ENCODE assay signal across 22 cellular contexts in genomic region chr2:239385096-239386000, GRCh38. TPM values are rescaled to one million over a fixed set of nuclear protein-coding genes. Genes with fewer than 3 reads are reported as not detected.
A peak's percentile ranks its signal among the peaks of the same experiment; 100 is the strongest.
DNase-seq lines count a peak whose midpoint lies in the region; ATAC-seq and TF ChIP-seq lines count a peak whose summit lies in the region.
"Had no signal": no experiment of that assay in that cellular context is flagged by ENCODE, and none has a peak within 500 bp of the region (broad histone marks: within the 10 kb centered on the region; RNA-seq: fewer than 3 reads in every experiment).

No MANE protein-coding gene starts in this region.

- TF ChIP-seq POLR2A in GM18505 (IDR thresholded peaks at IDR 0.05; ENCODE audit: borderline replicate concordance, extremely low read depth, insufficient read depth, insufficient read length), result no peak

- H3K79me2 ChIP-seq in DND-41 (ENCODE audit: insufficient read depth, low read length), result peaks cover 100% of the 10 kb centered on the region

- no peak overlapping the region for H3K4me2 ChIP-seq in DND-41 (ENCODE audit: insufficient read depth, low read length)
- H3K4me2 ChIP-seq: smooth muscle cell had no signal

- ATAC-seq in DND-41 (ENCODE audit: insufficient read depth, low read depth) (peak; percentile 6; the same call in 1 of the 3 replicates), GM18505 (IDR thresholded peaks at IDR 0.05; ENCODE audit: unreplicated experiment) (no peak), GM21619 (IDR thresholded peaks at IDR 0.05; ENCODE audit: unreplicated experiment) (no peak)
- ATAC-seq: stimulated activated naive CD8-positive, alpha-beta T cell treated with anti-CD3 and anti-CD28 coated beads, Interleukin-15, Interleukin-2, amounts not matched to agents 100 U/mL and 50 U/mL, for 24 hours had no signal

- no peak overlapping the region for H3K4me3 Mint-ChIP-seq in glutamatergic neuron (ENCODE audit: unreplicated experiment)
- H3K4me3 Mint-ChIP-seq: immature natural killer cell had no signal

- no peak overlapping the region for H2AFZ ChIP-seq in DND-41 (ENCODE audit: low read depth, low read length)

- peaks cover 96% of the 10 kb centered on the region for H3K36me3 ChIP-seq in DND-41 (ENCODE audit: insufficient read depth, low read length)
- H3K36me3 ChIP-seq: SJCRH30 had no signal

- 0 out of 2 replicates have a peak overlapping the region, but pooled peaks have one; percentile 9 for H3K9ac ChIP-seq in DND-41 (ENCODE audit: low read depth, low read length)

- H3K9me3 Mint-ChIP-seq in glutamatergic neuron (ENCODE audit: unreplicated experiment), result peaks cover 7% of the 10 kb centered on the region
- H3K9me3 Mint-ChIP-seq: immature natural killer cell had no signal

- H4K20me1 ChIP-seq in DND-41 (ENCODE audit: insufficient read depth, low read length), result peaks cover 96% of the 10 kb centered on the region

- H3K36me3 Mint-ChIP-seq in glutamatergic neuron (ENCODE audit: unreplicated experiment), result peaks cover 19% of the 10 kb centered on the region

- H3K27ac Mint-ChIP-seq in glutamatergic neuron (ENCODE audit: unreplicated experiment), result no peak overlapping the region

- peak overlapping the region; percentile 35; the same call in 1 of the 2 replicates for H3K27ac ChIP-seq in DND-41 (ENCODE audit: low read length)
- H3K27ac ChIP-seq: SJCRH30 had no signal

- H3K27me3 Mint-ChIP-seq in glutamatergic neuron (ENCODE audit: unreplicated experiment), result peaks cover 10% of the 10 kb centered on the region

- peaks cover 33% of the 10 kb centered on the region for H3K4me1 ChIP-seq in DND-41 (ENCODE audit: insufficient read depth, low read length)
- H3K4me1 ChIP-seq: SJCRH30 had no signal

- peak; percentile 12 for DNase-seq in activated CD8-positive, alpha-beta memory T cell treated with anti-CD3 and anti-CD28 coated beads, Interleukin-2, amount 50 U/mL, for 4 hours
- no peak for DNase-seq in activated CD8-positive, alpha-beta memory T cell treated with anti-CD3 and anti-CD28 coated beads for 24 hours
- DNase-seq in DND-41 (no peak), glutamatergic neuron (peak; percentile 10), posterior vena cava (ENCODE audit: low spot score) (peak; percentile 67), HCEC 1CT (no peak)
- DNase-seq: 8988T; activated CD4-positive, alpha-beta T cell treated with anti-CD3 and anti-CD28 coated beads, Interleukin-2, amount 50 U/mL, for 1 hour; activated CD8-positive, alpha-beta memory T cell treated with anti-CD3 and anti-CD28 coated beads, Interleukin-2, amount 50 U/mL, for 48 hours; Calu3; immature natural killer cell; NCI-H1092; NCI-H2029; nucleus accumbens; SJCRH30; stimulated activated CD4-positive, alpha-beta T cell treated with anti-CD3 and anti-CD28 coated beads, Interleukin-2, amount 100 ng/mL, for 48 hours; stimulated activated naive CD8-positive, alpha-beta T cell treated with anti-CD3 and anti-CD28 coated beads, Interleukin-15, Interleukin-2, amounts not matched to agents 100 U/mL and 50 U/mL, for 24 hours; T-helper 1 cell had no signal

- TF ChIP-seq CTCF in DND-41 (IDR thresholded peaks at IDR 0.05; ENCODE audit: borderline replicate concordance, extremely low read depth, low read length, poor library complexity, severe bottlenecking) (no peak), glutamatergic neuron (IDR thresholded peaks at IDR 0.05; ENCODE audit: partially characterized antibody, unreplicated experiment) (no peak)

- H3K4me1 Mint-ChIP-seq in glutamatergic neuron (ENCODE audit: low read depth, unreplicated experiment), result peaks cover 37% of the 10 kb centered on the region

- intact Hi-C loops in posterior vena cava (cut with DNase I), result no loop called here

- H3K9me3 ChIP-seq in DND-41 (ENCODE audit: insufficient read depth, low read length, severe bottlenecking), result no peaks in the 10 kb centered on the region
- H3K9me3 ChIP-seq: SJCRH30 had no signal

- no peak overlapping the region for H3K4me3 ChIP-seq in DND-41 (ENCODE audit: low read depth in 1 of 2, low read length in 2 of 2)
- H3K4me3 ChIP-seq: lung, SJCRH30, smooth muscle cell had no signal

- no peaks in the 10 kb centered on the region for H3K27me3 ChIP-seq in DND-41 (ENCODE audit: insufficient read depth, low read length, poor library complexity)
- H3K27me3 ChIP-seq: SJCRH30 had no signal

RNA-seq across cellular contexts. Expression of gene HDAC4, which starts 15.5 kb away (rescaled TPM):
- total RNA-seq in glutamatergic neuron (ENCODE audit: unreplicated experiment) (90.6 TPM), posterior vena cava (10 to 100 TPM; 47.6 to 66.9 TPM)

Comparison
In these comparisons a context has a peak if more than half of its experiments do, and no peak if none do; other contexts are left out.
1. DNase-seq: peak in activated CD8-positive, alpha-beta memory T cell treated with anti-CD3 and anti-CD28 coated beads, Interleukin-2, amount 50 U/mL, for 4 hours (single experiment), glutamatergic neuron (single experiment) and posterior vena cava (single experiment); none in activated CD8-positive, alpha-beta memory T cell treated with anti-CD3 and anti-CD28 coated beads for 24 hours (single experiment), DND-41 (single experiment) and HCEC 1CT (single experiment).